Comparison of ENCODE assay signal across 11 cellular contexts in the genomic region with DNA sequence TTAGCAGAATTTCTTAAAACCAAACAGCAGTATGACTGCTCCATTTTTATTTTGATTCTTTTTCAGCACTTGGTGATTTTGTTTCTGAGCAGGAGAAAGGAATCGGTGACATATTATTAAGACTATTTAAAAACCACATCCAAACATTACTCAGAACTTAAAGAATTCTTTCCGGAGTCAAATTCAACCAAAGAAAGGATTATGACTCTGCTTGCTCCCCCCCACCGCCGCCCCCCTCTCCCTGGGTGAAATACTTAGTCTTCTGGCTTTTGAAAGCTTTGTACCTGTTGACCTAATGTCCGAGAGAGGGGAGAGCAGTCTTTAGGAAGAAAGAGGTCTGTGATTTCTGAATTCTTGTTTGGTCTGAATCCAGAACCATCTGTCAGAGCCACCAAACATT. TPM values are rescaled to one million over a fixed set of nuclear protein-coding genes. Genes with fewer than 3 reads are reported as not detected.
A peak's percentile ranks its signal among the peaks of the same experiment; 100 is the strongest.
DNase-seq lines count a peak whose midpoint lies in the region; ATAC-seq, FAIRE-seq and TF ChIP-seq lines count a peak whose summit lies in the region.
"Had no signal": no experiment of that assay in that cellular context is flagged by ENCODE, and none has a peak within 500 bp of the region (broad histone marks: within the 10 kb centered on the region; RNA-seq: fewer than 3 reads in every experiment).

No MANE protein-coding gene starts in this region.

- H3K4me1 ChIP-seq in astrocyte (ENCODE audit: insufficient read depth, low read length): peaks cover 61% of the 10 kb centered on the region
- peaks cover 30 to 42% of the 10 kb centered on the region in 2 donors for H3K4me1 ChIP-seq in left lung
- H3K4me1 ChIP-seq in tibial artery: peaks cover 9 to 85% (median 59%) of the 10 kb centered on the region in 4 donors
- no peaks in the 10 kb centered on the region for H3K4me1 ChIP-seq in prostate gland (replicated peaks)
- H3K4me1 ChIP-seq: parathyroid adenoma had no signal

- no peaks in the 10 kb centered on the region for H3K27me3 Mint-ChIP-seq in astrocyte (ENCODE audit: low read depth, unreplicated experiment)

- TF ChIP-seq CTCF in astrocyte (IDR thresholded peaks at IDR 0.05; ENCODE audit: insufficient read depth, low read depth, low read length): no peak
- TF ChIP-seq CTCF in left lung (IDR thresholded peaks at IDR 0.05): no peak
- TF ChIP-seq CTCF in tibial artery (IDR thresholded peaks at IDR 0.05): no peak
- no peak for TF ChIP-seq CTCF in prostate gland (IDR thresholded peaks at IDR 0.05)

- H3K4me2 ChIP-seq in astrocyte (ENCODE audit: low read length): peak overlapping the region; percentile 83

- H3K79me2 ChIP-seq in astrocyte (ENCODE audit: insufficient read depth, low read length): peaks cover 10% of the 10 kb centered on the region
- H3K79me2 ChIP-seq: parathyroid adenoma had no signal

- H3K36me3 Mint-ChIP-seq in astrocyte (ENCODE audit: low read depth, unreplicated experiment): peaks cover 3% of the 10 kb centered on the region

- peak overlapping the region; percentile 90 for H3K9ac ChIP-seq in astrocyte (ENCODE audit: low read length)
- H3K9ac ChIP-seq: parathyroid adenoma had no signal

- no peaks in the 10 kb centered on the region for H3K9me3 ChIP-seq in astrocyte (ENCODE audit: insufficient read depth, low read depth, low read length)
- H3K9me3 ChIP-seq in left lung: no peaks in the 10 kb centered on the region
- H3K9me3 ChIP-seq in tibial artery: no peaks in the 10 kb centered on the region
- H3K9me3 ChIP-seq in prostate gland: no peaks in the 10 kb centered on the region

- ATAC-seq in left lung: peak; percentile 10
- no peak for ATAC-seq in GM21528 (IDR thresholded peaks at IDR 0.05; ENCODE audit: low FRiP score, unreplicated experiment)
- no peak for ATAC-seq in left lobe of liver

- no peaks in the 10 kb centered on the region for H3K36me3 ChIP-seq in astrocyte (ENCODE audit: insufficient read depth, low read length)
- no peaks in the 10 kb centered on the region for H3K36me3 ChIP-seq in left lung
- H3K36me3 ChIP-seq in tibial artery: no peaks in the 10 kb centered on the region
- no peaks in the 10 kb centered on the region for H3K36me3 ChIP-seq in prostate gland

- no peaks in the 10 kb centered on the region for H4K20me1 ChIP-seq in astrocyte (ENCODE audit: insufficient read depth, low read length)

- H3K4me3 ChIP-seq in astrocyte (ENCODE audit: insufficient read depth, low read depth, low read length): peak overlapping the region; percentile 44
- no peak overlapping the region for H3K4me3 ChIP-seq in left lung
- no peak overlapping the region for H3K4me3 ChIP-seq in tibial artery
- H3K4me3 ChIP-seq in prostate gland: no peak overlapping the region

- peaks cover 69% of the 10 kb centered on the region for H3K4me1 Mint-ChIP-seq in astrocyte (ENCODE audit: low read depth, unreplicated experiment)

- TF ChIP-seq POLR2A in prostate gland (IDR thresholded peaks at IDR 0.05) (no peak), GM12891 (IDR thresholded peaks at IDR 0.05; ENCODE audit: low read depth, low read length) (no peak)

- H3K27ac ChIP-seq in astrocyte (ENCODE audit: low read depth, low read length) (peak overlapping the region; percentile 99), left lung (peak overlapping the region; percentile 35 to 84), tibial artery (peak overlapping the region; percentile 85 to 94), prostate gland (no peak overlapping the region)

- intact Hi-C loops in left lung (cut with DNase I): no loop called here
- intact Hi-C loops in tibial artery (cut with DNase I; ENCODE audit: low total_unique reads): no loop called here
- intact Hi-C loops in prostate gland (cut with DNase I): no loop called here

- DNase-seq in HK-2 (ENCODE audit: unreplicated experiment): peak; percentile 76
- DNase-seq in astrocyte (ENCODE audit: low read depth): peak; percentile 91
- no peak for DNase-seq in left lung
- no peak for DNase-seq in tibial artery
- DNase-seq in prostate gland (ENCODE audit: low spot score): no peak
- DNase-seq in left lobe of liver (ENCODE audit: low spot score): no peak
- no peak for DNase-seq in GM12891 (ENCODE audit: insufficient read length, low spot score)
- DNase-seq: substantia nigra had no signal

- FAIRE-seq in astrocyte (lab: Jason Lieb, UNC) (no peak), GM12891 (lab: Jason Lieb, UNC) (no peak)

- 36% methylated on average over 5 of the region's 5 CpGs for WGBS in prostate gland

- H3K27me3 ChIP-seq in astrocyte (ENCODE audit: insufficient read depth, low read length) (no peaks in the 10 kb centered on the region), left lung (no peaks in the 10 kb centered on the region), tibial artery (no peaks in the 10 kb centered on the region), prostate gland (replicated peaks; ENCODE audit: insufficient read depth) (no peaks in the 10 kb centered on the region)

- peak overlapping the region; percentile 55 for H3K4me3 Mint-ChIP-seq in astrocyte (ENCODE audit: unreplicated experiment)

- H2AFZ ChIP-seq in astrocyte (ENCODE audit: low read depth, low read length): no peak overlapping the region
- H2AFZ ChIP-seq: parathyroid adenoma had no signal

- H3K9me3 Mint-ChIP-seq in astrocyte (ENCODE audit: unreplicated experiment): no peaks in the 10 kb centered on the region

- peak overlapping the region; percentile 100 for H3K27ac Mint-ChIP-seq in astrocyte (ENCODE audit: unreplicated experiment)

TF ChIP-seq in GM12891, 5 proteins besides CTCF, POLR2A, EP300 and RAD21:
- no peak for TF ChIP-seq TAF1 (IDR thresholded peaks at IDR 0.05; ENCODE audit: low read depth, low read length)
- no peak for TF ChIP-seq POLR2AphosphoS5 (IDR thresholded peaks at IDR 0.05; ENCODE audit: low read depth, low read length)
- no peak for TF ChIP-seq POU2F2 (IDR thresholded peaks at IDR 0.05; ENCODE audit: low read depth, low read length)
- no peak for TF ChIP-seq PAX5 (IDR thresholded peaks at IDR 0.05; ENCODE audit: insufficient read depth, low read length, severe bottlenecking)
- no peak for TF ChIP-seq SPI1 (IDR thresholded peaks at IDR 0.05; ENCODE audit: low read depth, low read length)
TF ChIP-seq in GM12891: peak in this region for 0.

RNA-seq across cellular contexts. Expression of a gene that starts 17.9 kb away (rescaled TPM):
- total RNA-seq in astrocyte (12,796 and 18,656 TPM in 2 replicates), left lung (1,000 to 10,000 TPM in 1 of 2 donors, 100 to 1,000 TPM in 1; 867 to 4,830 TPM), prostate gland (10 to 100 TPM; 21.5 to 81.0 TPM), left lobe of liver (19.3 TPM)
- polyA plus RNA-seq in GM12891 (2012; ENCODE audit: low read depth, missing spikeins): 6.1 TPM

RNA-seq across cellular contexts. Expression of a gene that starts 53.5 kb away (rescaled TPM):
- total RNA-seq in astrocyte (0.32 TPM in 1 of 2 replicates, not detected in the other), left lung (10 to 100 TPM in 1 of 2 donors, 1 to 10 TPM in 1; 8.3 to 18.5 TPM), prostate gland (10 to 100 TPM; 13.9 to 19.4 TPM), left lobe of liver (1.0 TPM)
- 1.3 TPM for polyA plus RNA-seq in GM12891 (2012; ENCODE audit: low read depth, missing spikeins)
- total RNA-seq: glomerular endothelial cell had no signal

RNA-seq across cellular contexts. Expression of a gene that starts 54.9 kb away (rescaled TPM):
- total RNA-seq in astrocyte: 18.3 and 28.2 TPM in 2 replicates
- 10 to 100 TPM in 1 of 2 donors, 1 to 10 TPM in 1; 4.4 to 10.7 TPM for total RNA-seq in left lung
- total RNA-seq in prostate gland: under 1 TPM; 0.91 to 0.96 TPM
- total RNA-seq in left lobe of liver: 3.0 TPM
- polyA plus RNA-seq in GM12891 (2012; ENCODE audit: low read depth, missing spikeins): 0.14 TPM

Comparison
In these comparisons a context has a peak if more than half of its experiments do, and no peak if none do; other contexts are left out.
1. DNase-seq: peak in HK-2 (single experiment) and astrocyte (single experiment); none in left lung (0 of 2), tibial artery (0 of 2), prostate gland (single experiment), left lobe of liver (single experiment) and GM12891 (single experiment).
2. H3K27ac ChIP-seq: peak in astrocyte (single experiment), left lung (2 of 2) and tibial artery (2 of 2); none in prostate gland (0 of 2).
3. RNA of a gene that starts 17.9 kb away (total RNA-seq): 12,796 to 18,656 TPM in astrocyte and 867 to 4,830 TPM in left lung; 21.5 to 81.0 TPM in prostate gland and 19.3 TPM in left lobe of liver (single experiment); every median in the first group is over 10 times any median in the second.